Comparison of ENCODE assay signal across 8 cellular contexts in genomic region chr17:40191237-40192208, GRCh38. TPM values are rescaled to one million over a fixed set of nuclear protein-coding genes. Genes with fewer than 3 reads are reported as not detected.
DNase-seq lines count a peak whose midpoint lies in the region; ATAC-seq and TF ChIP-seq lines count a peak whose summit lies in the region.

No MANE protein-coding gene starts in this region.

- peak overlapping the region in 4 of 9 donors; percentile 22 to 58 (median 36) for H3K27ac Mint-ChIP-seq in naive thymus-derived CD4-positive, alpha-beta T cell
- H3K27ac Mint-ChIP-seq in stimulated activated memory B cell treated with anti-CD40 and anti-IgM and Interleukin-4, amounts not matched to agents 10 μg/mL and 1 μg/mL and 100 μg/mL, for 72 hours: peak overlapping the region; percentile 78

- peaks cover 0 to 27% (median 13%) of the 10 kb centered on the region in 7 donors for H3K4me1 Mint-ChIP-seq in naive thymus-derived CD4-positive, alpha-beta T cell
- peaks cover 6% of the 10 kb centered on the region for H3K4me1 Mint-ChIP-seq in stimulated activated memory B cell treated with anti-CD40 and anti-IgM and Interleukin-4, amounts not matched to agents 10 μg/mL and 1 μg/mL and 100 μg/mL, for 72 hours

- DNase-seq in NT2/D1 (ENCODE audit: low read depth, low spot score) (peak; percentile 60), fibroblast of mammary gland (ENCODE audit: low read depth) (peak; percentile 81), NCI-H146 (lab: John Stamatoyannopoulos, UW) (no peak)
- DNase-seq in activated T-cell treated with anti-CD3 and anti-CD28 coated beads, Interleukin-2, amount 50 U/mL, for 48 hours: peak; percentile 86
- DNase-seq in naive thymus-derived CD4-positive, alpha-beta T cell: peak; percentile 36 to 73 (median 52)

- H3K27me3 Mint-ChIP-seq in naive thymus-derived CD4-positive, alpha-beta T cell: peaks cover 0 to 4% (median 0%) of the 10 kb centered on the region in 5 donors
- H3K27me3 Mint-ChIP-seq in stimulated activated memory B cell treated with anti-CD40 and anti-IgM and Interleukin-4, amounts not matched to agents 10 μg/mL and 1 μg/mL and 100 μg/mL, for 72 hours: no peaks in the 10 kb centered on the region

- peaks cover 0 to 2% (median 0%) of the 10 kb centered on the region in 5 donors for H3K36me3 Mint-ChIP-seq in naive thymus-derived CD4-positive, alpha-beta T cell
- H3K36me3 Mint-ChIP-seq in stimulated activated memory B cell treated with anti-CD40 and anti-IgM and Interleukin-4, amounts not matched to agents 10 μg/mL and 1 μg/mL and 100 μg/mL, for 72 hours: peaks cover 6% of the 10 kb centered on the region

- H3K4me3 Mint-ChIP-seq in naive thymus-derived CD4-positive, alpha-beta T cell: peak overlapping the region; percentile 88 to 97 (median 94)
- H3K4me3 Mint-ChIP-seq in stimulated activated memory B cell treated with anti-CD40 and anti-IgM and Interleukin-4, amounts not matched to agents 10 μg/mL and 1 μg/mL and 100 μg/mL, for 72 hours: peak overlapping the region; percentile 91

- no peaks in the 10 kb centered on the region for H3K27me3 ChIP-seq in NT2/D1 (ENCODE audit: insufficient read depth, insufficient read length)
- no peaks in the 10 kb centered on the region for H3K27me3 ChIP-seq in naive thymus-derived CD4-positive, alpha-beta T cell (ENCODE audit: control insufficient read depth in 2 of 2, insufficient read depth in 2 of 2, low read length in 2 of 2)

- intact Hi-C loops in naive thymus-derived CD4-positive, alpha-beta T cell (cut with micrococcal nuclease): loop anchor here (1.0 to 2.0 kb wide), 6 partner anchors 14 to 178 kb away; partner anchors contain the start of genes RAPGEFL1 (in 2 of the 2) and THRA (in 1 of the 2)

- no peaks in the 10 kb centered on the region for H3K9me3 ChIP-seq in NT2/D1 (ENCODE audit: insufficient read depth, low read length)
- no peaks in the 10 kb centered on the region for H3K9me3 ChIP-seq in naive thymus-derived CD4-positive, alpha-beta T cell (ENCODE audit: control insufficient read depth in 2 of 3, low read length in 3 of 3)

- TF ChIP-seq CTCF in GM12875 (IDR thresholded peaks at IDR 0.05; ENCODE audit: borderline replicate concordance, insufficient read depth, low read depth, low read length) (peak; percentile 86), fibroblast of mammary gland (conservative IDR thresholded peaks at IDR 0.05; ENCODE audit: control insufficient read depth, insufficient read depth, low read depth, low read length) (peak; percentile 65)

- CTCF ChIA-PET in naive thymus-derived CD4-positive, alpha-beta T cell (lab: Charles Lee): interaction anchor here (0.5 to 5.4 kb wide), 20 partner anchors 11 to 1505 kb away, joined by 3 to 56 read pairs (median 3); partner anchors contain the start of gene CSF3

- H3K27ac ChIP-seq in naive thymus-derived CD4-positive, alpha-beta T cell (ENCODE audit: low read depth, low read length): peak overlapping the region; percentile 29

- H3K4me3 ChIP-seq in GM12875 (ENCODE audit: low read depth, low read length): peak overlapping the region; percentile 56
- H3K4me3 ChIP-seq in NT2/D1 (ENCODE audit: insufficient read length, low read depth): peak overlapping the region; percentile 47
- peak overlapping the region; percentile 57 for H3K4me3 ChIP-seq in fibroblast of mammary gland (ENCODE audit: control insufficient read depth, low read depth, low read length)
- peak overlapping the region; percentile 63 for H3K4me3 ChIP-seq in naive thymus-derived CD4-positive, alpha-beta T cell (ENCODE audit: low read length)

- ATAC-seq in HG03064 (IDR thresholded peaks at IDR 0.05; ENCODE audit: low read depth, unreplicated experiment): peak; percentile 73
- ATAC-seq in naive thymus-derived CD4-positive, alpha-beta T cell: peak; percentile 92
- ATAC-seq in stimulated activated memory B cell treated with anti-CD40 and anti-IgM and Interleukin-4, amounts not matched to agents 10 μg/mL and 1 μg/mL and 100 μg/mL, for 72 hours: peak; percentile 89

- H3K4me1 ChIP-seq in NT2/D1 (ENCODE audit: insufficient read depth, insufficient read length): peaks cover 17% of the 10 kb centered on the region
- H3K4me1 ChIP-seq in naive thymus-derived CD4-positive, alpha-beta T cell (ENCODE audit: control insufficient read depth in 2 of 2, insufficient read depth in 2 of 2, low read length in 2 of 2): peaks cover 0 to 3% of the 10 kb centered on the region in 2 donors

- no peaks in the 10 kb centered on the region for H3K9me3 Mint-ChIP-seq in naive thymus-derived CD4-positive, alpha-beta T cell
- H3K9me3 Mint-ChIP-seq in stimulated activated memory B cell treated with anti-CD40 and anti-IgM and Interleukin-4, amounts not matched to agents 10 μg/mL and 1 μg/mL and 100 μg/mL, for 72 hours: no peaks in the 10 kb centered on the region

- peak overlapping the region; percentile 78 for H3K9ac ChIP-seq in NT2/D1 (ENCODE audit: insufficient read length, low read depth)

- POLR2A ChIA-PET in naive thymus-derived CD4-positive, alpha-beta T cell (lab: Charles Lee): interaction anchor here (0.7 to 1.9 kb wide), 3 partner anchors 27 to 79 kb away, joined by 3 to 8 read pairs (median 6); partner anchors contain the start of genes CASC3 and WIPF2

- peaks cover 34% of the 10 kb centered on the region for H3K36me3 ChIP-seq in NT2/D1 (ENCODE audit: insufficient read depth, insufficient read length, low read length)
- no peaks in the 10 kb centered on the region for H3K36me3 ChIP-seq in naive thymus-derived CD4-positive, alpha-beta T cell (ENCODE audit: control insufficient read depth in 2 of 3, insufficient read depth in 3 of 3, low read length in 3 of 3)

RNA-seq across cellular contexts. Expression of gene RAPGEFL1, which starts 14.3 kb away (rescaled TPM):
- 10 to 100 TPM in 1 of 5 experiments, 1 to 10 TPM in 4; 5.0 to 10.7 (median 6.3) TPM for total RNA-seq in naive thymus-derived CD4-positive, alpha-beta T cell
- polyA plus RNA-seq in naive thymus-derived CD4-positive, alpha-beta T cell: under 1 TPM; 0.24 to 0.47 TPM

RNA-seq across cellular contexts. Expression of gene WIPF2, which starts 27.6 kb away (rescaled TPM):
- 10 to 100 TPM; 24.8 to 31.8 (median 28.6) TPM for total RNA-seq in naive thymus-derived CD4-positive, alpha-beta T cell
- polyA plus RNA-seq in naive thymus-derived CD4-positive, alpha-beta T cell: 1 to 10 TPM; 5.0 to 8.7 TPM

RNA-seq across cellular contexts. Expression of gene CASC3, which starts 51.2 kb away (rescaled TPM):
- total RNA-seq in naive thymus-derived CD4-positive, alpha-beta T cell: 100 to 1,000 TPM in 4 of 5 experiments, 10 to 100 TPM in 1; 93.4 to 160 (median 144) TPM
- polyA plus RNA-seq in naive thymus-derived CD4-positive, alpha-beta T cell: 10 to 100 TPM; 43.5 to 51.5 TPM
